25 cellular contexts compared by ENCODE assay signal in genomic region chr12:131383291-131383690, GRCh38.
DNase-seq lines count a peak whose midpoint lies in the region; ATAC-seq and TF ChIP-seq lines count a peak whose summit lies in the region.
"Had no signal": no experiment of that assay in that cellular context is flagged by ENCODE, and none has a peak within 500 bp of the region (broad histone marks: within the 10 kb centered on the region; RNA-seq: fewer than 3 reads in every experiment).

No MANE protein-coding gene starts in this region.

- H3K27ac Mint-ChIP-seq in activated CD8-positive, alpha-beta memory T cell treated with anti-CD3 and anti-CD28 coated beads, Interleukin-2, amount 10 ng/mL, durations not matched to agents 7 days and 5 days: no peak overlapping the region
- H3K27ac Mint-ChIP-seq in GM23338: 0 out of 2 replicates have a peak overlapping the region, but pooled peaks have one; percentile 14
- no peak overlapping the region for H3K27ac Mint-ChIP-seq in osteocyte (ENCODE audit: unreplicated experiment)
- H3K27ac Mint-ChIP-seq: CD4-positive, CD25-positive, alpha-beta regulatory T cell had no signal

- H3F3A ChIP-seq in GM23338 (replicated peaks; ENCODE audit: low read depth): no peaks in the 10 kb centered on the region

- H3K4me1 ChIP-seq in GM23338 (ENCODE audit: insufficient read depth): peaks cover 7% of the 10 kb centered on the region
- H3K4me1 ChIP-seq: SJSA1 had no signal

- H3K4me3 Mint-ChIP-seq in activated CD8-positive, alpha-beta memory T cell treated with anti-CD3 and anti-CD28 coated beads, Interleukin-2, amount 10 ng/mL, durations not matched to agents 7 days and 5 days: no peak overlapping the region
- H3K4me3 Mint-ChIP-seq in GM23338 (no peak overlapping the region), osteocyte (ENCODE audit: unreplicated experiment) (no peak overlapping the region)
- H3K4me3 Mint-ChIP-seq: CD4-positive, CD25-positive, alpha-beta regulatory T cell had no signal

- no peaks in the 10 kb centered on the region for H3K36me3 Mint-ChIP-seq in activated CD8-positive, alpha-beta memory T cell treated with anti-CD3 and anti-CD28 coated beads, Interleukin-2, amount 10 ng/mL, durations not matched to agents 7 days and 5 days
- H3K36me3 Mint-ChIP-seq in GM23338 (ENCODE audit: low read depth): no peaks in the 10 kb centered on the region
- no peaks in the 10 kb centered on the region for H3K36me3 Mint-ChIP-seq in osteocyte (ENCODE audit: unreplicated experiment)
- H3K36me3 Mint-ChIP-seq: CD4-positive, CD25-positive, alpha-beta regulatory T cell had no signal

- H3K79me2 ChIP-seq in GM23338 (replicated peaks; ENCODE audit: insufficient read depth): no peaks in the 10 kb centered on the region

- no peaks in the 10 kb centered on the region for H3K9me2 ChIP-seq in GM23338 (ENCODE audit: insufficient read depth)

- no peak overlapping the region for H3K4me2 ChIP-seq in GM23338
- H3K4me2 ChIP-seq: BLaER1, PC-9 had no signal

- H3K27me3 Mint-ChIP-seq in activated CD8-positive, alpha-beta memory T cell treated with anti-CD3 and anti-CD28 coated beads, Interleukin-2, amount 10 ng/mL, durations not matched to agents 7 days and 5 days: no peaks in the 10 kb centered on the region
- H3K27me3 Mint-ChIP-seq in GM23338 (ENCODE audit: insufficient read depth, low read depth, poor library complexity) (peaks cover 11% of the 10 kb centered on the region), osteocyte (ENCODE audit: unreplicated experiment) (no peaks in the 10 kb centered on the region)

- CTCF ChIA-PET in activated CD8-positive, alpha-beta memory T cell treated with anti-CD3 and anti-CD28 coated beads, Interleukin-2, amount 10 ng/mL, durations not matched to agents 7 days and 5 days (lab: Charles Lee): no interaction called here

- ATAC-seq in activated CD8-positive, alpha-beta memory T cell treated with anti-CD3 and anti-CD28 coated beads, Interleukin-2, amount 10 ng/mL, durations not matched to agents 7 days and 5 days: no peak
- ATAC-seq in GM23338: no peak
- ATAC-seq in GM19463 (IDR thresholded peaks at IDR 0.05; ENCODE audit: unreplicated experiment): no peak
- ATAC-seq in GM18498 (IDR thresholded peaks at IDR 0.05; ENCODE audit: unreplicated experiment): no peak
- ATAC-seq: GM12878, Right ventricle myocardium inferior had no signal

- no peaks in the 10 kb centered on the region for H3K9me3 Mint-ChIP-seq in activated CD8-positive, alpha-beta memory T cell treated with anti-CD3 and anti-CD28 coated beads, Interleukin-2, amount 10 ng/mL, durations not matched to agents 7 days and 5 days (ENCODE audit: low read depth)
- H3K9me3 Mint-ChIP-seq in GM23338 (no peaks in the 10 kb centered on the region), osteocyte (ENCODE audit: unreplicated experiment) (no peaks in the 10 kb centered on the region)
- H3K9me3 Mint-ChIP-seq: CD4-positive, CD25-positive, alpha-beta regulatory T cell had no signal

- no peaks in the 10 kb centered on the region for H3K27me3 ChIP-seq in GM23338 (ENCODE audit: insufficient read depth)
- H3K27me3 ChIP-seq: BLaER1 had no signal

- no peak overlapping the region for H3K27ac ChIP-seq in GM23338 (ENCODE audit: low read depth)
- H3K27ac ChIP-seq: 22Rv1, BLaER1, GM23248, HL-60, PC-9, SJSA1 had no signal

- H3K4me1 Mint-ChIP-seq in activated CD8-positive, alpha-beta memory T cell treated with anti-CD3 and anti-CD28 coated beads, Interleukin-2, amount 10 ng/mL, durations not matched to agents 7 days and 5 days: no peaks in the 10 kb centered on the region
- H3K4me1 Mint-ChIP-seq in GM23338 (peaks cover 27% of the 10 kb centered on the region), osteocyte (ENCODE audit: unreplicated experiment) (no peaks in the 10 kb centered on the region)
- H3K4me1 Mint-ChIP-seq: CD4-positive, CD25-positive, alpha-beta regulatory T cell had no signal

- no peaks in the 10 kb centered on the region for H4K20me1 ChIP-seq in GM23338 (replicated peaks; ENCODE audit: insufficient read depth)
- H4K20me1 ChIP-seq: BLaER1 had no signal

- no peaks in the 10 kb centered on the region for H3K36me3 ChIP-seq in GM23338 (ENCODE audit: insufficient read depth)
- H3K36me3 ChIP-seq: BLaER1, SJSA1 had no signal

- DNase-seq in activated CD8-positive, alpha-beta memory T cell treated with anti-CD3 and anti-CD28 coated beads, Interleukin-2, amount 10 ng/mL, durations not matched to agents 7 days and 5 days: peak; percentile 31
- DNase-seq in activated CD8-positive, alpha-beta memory T cell treated with anti-CD3 and anti-CD28 coated beads for 24 hours: no peak
- DNase-seq in GM23338 (ENCODE audit: low spot score): no peak
- peak; percentile 47 for DNase-seq in islet precursor cell
- DNase-seq in osteocyte (ENCODE audit: extremely low spot score, unreplicated experiment): peak; percentile 78
- DNase-seq in effector CD4-positive, alpha-beta T cell: no peak
- DNase-seq: CD4-positive, CD25-positive, alpha-beta regulatory T cell; EL; GDM1; GM23248; HCEC 1CT; NCI-H1048; NCI-H1417; NCI-H1694; NCI-H2029 treated with DMSO at 0.1 percent for 48 hours; NCI-H526 treated with DMSO at 0.1 percent for 48 hours; PC-9 had no signal

- no peak overlapping the region for H3K4me3 ChIP-seq in GM23338
- H3K4me3 ChIP-seq: BLaER1, GM12878, GM23248, PC-9, SJSA1 had no signal

- H2AFZ ChIP-seq in GM23338: no peak overlapping the region
- H2AFZ ChIP-seq: GM23248, PC-9 had no signal

- TF ChIP-seq CTCF in GM23338 (conservative IDR thresholded peaks at IDR 0.05; ENCODE audit: low read depth in 2 of 2) (no peak), osteocyte (IDR thresholded peaks at IDR 0.05) (no peak)

TF ChIP-seq in GM23338, 12 proteins besides CTCF, POLR2A, EP300 and RAD21 (continues in another document):
- TF ChIP-seq ETS1 (IDR thresholded peaks at IDR 0.05): no peak
- no peak for TF ChIP-seq NANOG (IDR thresholded peaks at IDR 0.05; ENCODE audit: borderline replicate concordance)
- no peak for TF ChIP-seq EZH2phosphoT487 (IDR thresholded peaks at IDR 0.05; ENCODE audit: unreplicated experiment)
- TF ChIP-seq JUNB (IDR thresholded peaks at IDR 0.05; ENCODE audit: unreplicated experiment): no peak
- TF ChIP-seq CREB1 (CRISPR knock-in tag; IDR thresholded peaks at IDR 0.05; ENCODE audit: low read depth): no peak
- no peak for TF ChIP-seq ZNF331 (CRISPR knock-in tag; IDR thresholded peaks at IDR 0.05; ENCODE audit: low read depth)

Comparison
In these comparisons a context has a peak if more than half of its experiments do, and no peak if none do; other contexts are left out.
1. DNase-seq: peak in activated CD8-positive, alpha-beta memory T cell treated with anti-CD3 and anti-CD28 coated beads, Interleukin-2, amount 10 ng/mL, durations not matched to agents 7 days and 5 days (single experiment), islet precursor cell (single experiment) and osteocyte (single experiment); none in activated CD8-positive, alpha-beta memory T cell treated with anti-CD3 and anti-CD28 coated beads for 24 hours (single experiment), GM23338 (single experiment) and effector CD4-positive, alpha-beta T cell (single experiment).